ENCODE assay signal across 23 cellular contexts in genomic region chr16:13672196-13672595, GRCh38.
"Had no signal": no experiment of that assay in that cellular context is flagged by ENCODE, and none has a peak within 500 bp of the region (broad histone marks: within the 10 kb centered on the region; RNA-seq: fewer than 3 reads in every experiment).

No MANE protein-coding gene starts in this region.

- ATAC-seq: activated CD8-positive, alpha-beta memory T cell treated with anti-CD3 and anti-CD28 coated beads, Interleukin-2, amount 10 ng/mL, durations not matched to agents 7 days and 5 days; SK-N-SH treated with all-trans-retinoic acid at 6 μM for 48 hours had no signal

- H3K27me3 ChIP-seq: MG63, Peyer's patch, SJCRH30 had no signal

- H3K27ac ChIP-seq: Peyer's patch, RWPE1, SJCRH30 had no signal

- H3K9me3 ChIP-seq: MG63, SJCRH30 had no signal

- H3K36me3 ChIP-seq: MG63, Peyer's patch, SJCRH30 had no signal

- DNase-seq: activated CD4-positive, alpha-beta T cell treated with anti-CD3 and anti-CD28 coated beads, Interleukin-2, amount 10 ng/mL, durations not matched to agents 24 days and 14 days; activated CD4-positive, alpha-beta T cell treated with anti-CD3 and anti-CD28 coated beads, Interleukin-2, amount 50 U/mL, for 48 hours; activated CD4-positive, CD25-positive, alpha-beta regulatory T cell treated with anti-CD3 and anti-CD28 coated beads, Interleukin-2, amount 50 U/mL, for 72 hours; activated CD8-positive, alpha-beta memory T cell treated with anti-CD3 and anti-CD28 coated beads, Interleukin-2, amount 10 ng/mL, durations not matched to agents 7 days and 5 days; activated effector memory CD4-positive, alpha-beta T cell treated with Interleukin-2 at 50 U/mL for 16 hours; activated naive CD4-positive, alpha-beta T cell; activated T-cell treated with anti-CD3 and anti-CD28 coated beads, Interleukin-2, amount 50 U/mL, for 24 hours; aorta; MG63; MV-4-11; NCI-H1092 treated with DMSO at 0.1 percent for 48 hours; NCI-H1417 treated with DMSO at 0.1 percent for 48 hours; NCI-H1694; NCI-H2029; NCI-H2107; NCI-H510A treated with DMSO at 0.1 percent for 48 hours; NCI-H69; Peyer's patch; Right ventricle myocardium superior; SJCRH30; SW 1271 had no signal

- H3K4me3 ChIP-seq: MG63, Peyer's patch, SJCRH30 had no signal

- H3K4me1 ChIP-seq: Peyer's patch, SJCRH30 had no signal
